22 cellular contexts compared by ENCODE assay signal in genomic region chr3:197465197-197465995, GRCh38.
DNase-seq lines count a peak whose midpoint lies in the region; TF ChIP-seq lines count a peak whose summit lies in the region.
"Had no signal": no experiment of that assay in that cellular context is flagged by ENCODE, and none has a peak within 500 bp of the region (broad histone marks: within the 10 kb centered on the region; RNA-seq: fewer than 3 reads in every experiment).

No MANE protein-coding gene starts in this region.

- H3K23ac ChIP-seq in mesendoderm (ENCODE audit: low read length) = no peak overlapping the region

- peak overlapping the region; percentile 72 for H3K18ac ChIP-seq in mesendoderm (ENCODE audit: low read length)

- H2AK5ac ChIP-seq in mesendoderm (ENCODE audit: low read length) = peak overlapping the region; percentile 29

- H3K36me3 ChIP-seq in SJSA1 (no peaks in the 10 kb centered on the region), mesendoderm (ENCODE audit: control insufficient read depth, insufficient read depth, low read length) (no peaks in the 10 kb centered on the region), spleen (no peaks in the 10 kb centered on the region)
- H3K36me3 ChIP-seq: ascending aorta, tibial artery had no signal

- H3K27me3 ChIP-seq in SJSA1 (replicated peaks) (no peaks in the 10 kb centered on the region), dorsolateral prefrontal cortex (no peaks in the 10 kb centered on the region), mesendoderm (ENCODE audit: insufficient read depth, low read length, poor library complexity) (no peaks in the 10 kb centered on the region), spleen (replicated peaks in 1 of 7) (peaks cover 0 to 36% (median 0%) of the 10 kb centered on the region in 7 donors)
- H3K27me3 ChIP-seq: ascending aorta had no signal

- H3K4ac ChIP-seq in mesendoderm (ENCODE audit: low read depth, low read length) = peak overlapping the region; percentile 72

- H2BK5ac ChIP-seq in mesendoderm (ENCODE audit: low read length) = peak overlapping the region; percentile 10

- H3K9me3 ChIP-seq in SJSA1 (replicated peaks) (no peaks in the 10 kb centered on the region), spleen (no peaks in the 10 kb centered on the region)
- H3K9me3 ChIP-seq: ascending aorta, mucosa of descending colon, tibial artery had no signal

- H3K27ac ChIP-seq in SJSA1 = peak overlapping the region; percentile 15; the same call in 1 of the 2 replicates
- H3K27ac ChIP-seq in dorsolateral prefrontal cortex = peak overlapping the region in 40 of 59 donors; percentile 6 to 96 (median 69)
- peak overlapping the region; percentile 15 for H3K27ac ChIP-seq in mesendoderm (ENCODE audit: low read depth, low read length)
- no peak overlapping the region for H3K27ac ChIP-seq in spleen
- H3K27ac ChIP-seq: ascending aorta, tibial artery had no signal

- no peak overlapping the region for H4K8ac ChIP-seq in mesendoderm (ENCODE audit: low read depth, low read length)

- TF ChIP-seq CTCF in dorsolateral prefrontal cortex (IDR thresholded peaks at IDR 0.05 in 54 of 56, conservative IDR thresholded peaks at IDR 0.05 in 2 of 56; ENCODE audit: low read depth in 1 of 56, partially characterized antibody in 56 of 56) = no peak
- no peak for TF ChIP-seq CTCF in spleen (IDR thresholded peaks at IDR 0.05 in 8 of 11, conservative IDR thresholded peaks at IDR 0.05 in 3 of 11)

- H3K4me3 ChIP-seq in SJSA1 (no peak overlapping the region), dorsolateral prefrontal cortex (no peak overlapping the region), mesendoderm (ENCODE audit: low read length) (no peak overlapping the region), spleen (no peak overlapping the region)
- H3K4me3 ChIP-seq: ascending aorta, mucosa of descending colon, tibial artery had no signal

- TF ChIP-seq POLR2A in spleen (IDR thresholded peaks at IDR 0.05) = no peak

- H3K4me2 ChIP-seq in mesendoderm (ENCODE audit: low read length) = no peak overlapping the region

- H3K4me1 ChIP-seq in SJSA1 (replicated peaks) (peaks cover 45% of the 10 kb centered on the region), mesendoderm (ENCODE audit: control insufficient read depth, low read depth, low read length) (peaks cover 10% of the 10 kb centered on the region), spleen (no peaks in the 10 kb centered on the region)

- no peaks in the 10 kb centered on the region for H3K79me1 ChIP-seq in mesendoderm (ENCODE audit: low read length)

- peak overlapping the region; percentile 19 for H3K56ac ChIP-seq in mesendoderm (ENCODE audit: low read length)

- H2BK120ac ChIP-seq in mesendoderm (ENCODE audit: low read depth, low read length) = no peak overlapping the region

- no peaks in the 10 kb centered on the region for H3K79me2 ChIP-seq in mesendoderm (ENCODE audit: control insufficient read depth, insufficient read depth, low read length)

- no peak overlapping the region for H2BK15ac ChIP-seq in mesendoderm (replicated peaks; ENCODE audit: low read depth)

- no CpG with 5 or more reads among the region's 13 CpGs for WGBS in mesendoderm (ENCODE audit: extremely low coverage, insufficient coverage, low lambda C conversion rate)
- 64 to 73% (median 67%) methylated on average over 13 of the region's 13 CpGs for WGBS in spleen, 5 donors

- no peak overlapping the region for H3K9ac ChIP-seq in mesendoderm (ENCODE audit: low read length)

- H4K5ac ChIP-seq in mesendoderm (ENCODE audit: low read length) = no peak overlapping the region

- intact Hi-C loops in dorsolateral prefrontal cortex (cut with DNase I) (no loop called here), spleen (cut with DNase I; ENCODE audit: low total_unique reads) (no loop called here)

- DNase-seq in SJSA1 (ENCODE audit: low read depth in 1 of 2, low spot score in 2 of 2) (no peak), dorsolateral prefrontal cortex (no peak), mesendoderm (peak; percentile 69), spleen (peak; percentile 13), T-helper 2 cell (no peak), NCI-H187 (lab: John Stamatoyannopoulos, UW) (no peak)
- no peak for DNase-seq in activated CD4-positive, alpha-beta T cell treated with anti-CD3 and anti-CD28 coated beads for 4 hours
- DNase-seq: activated CD4-positive, CD25-positive, alpha-beta regulatory T cell; activated naive CD4-positive, alpha-beta T cell treated with anti-CD3 and anti-CD28 coated beads, Interleukin-2, amount 10 ng/mL, durations not matched to agents 7 days and 5 days; activated T-cell treated with anti-CD3 and anti-CD28 coated beads, Interleukin-2, amount 50 U/mL, for 4 hours; COR-L47; H9; mucosa of descending colon; NCI-H1436; NCI-H2171 treated with DMSO at 0.1 percent for 48 hours; nucleus accumbens; right cardiac atrium; SHP77 treated with DMSO at 0.1 percent for 48 hours; stimulated activated naive CD4-positive, alpha-beta T cell treated with Interleukin-2 at 50 U/mL for 16 hours; T-helper 17 cell; tibial artery had no signal

Comparison
In these comparisons a context has a peak if more than half of its experiments do, and no peak if none do; other contexts are left out.
1. DNase-seq: peak in mesendoderm (single experiment) and spleen (single experiment); none in SJSA1 (0 of 2), dorsolateral prefrontal cortex (0 of 10), T-helper 2 cell (0 of 5), activated CD4-positive, alpha-beta T cell treated with anti-CD3 and anti-CD28 coated beads for 4 hours (0 of 2) and NCI-H187 (0 of 2).
2. H3K27ac ChIP-seq: peak in SJSA1 (single experiment), dorsolateral prefrontal cortex (40 of 59) and mesendoderm (single experiment); none in spleen (0 of 8).